In the genomic region with DNA sequence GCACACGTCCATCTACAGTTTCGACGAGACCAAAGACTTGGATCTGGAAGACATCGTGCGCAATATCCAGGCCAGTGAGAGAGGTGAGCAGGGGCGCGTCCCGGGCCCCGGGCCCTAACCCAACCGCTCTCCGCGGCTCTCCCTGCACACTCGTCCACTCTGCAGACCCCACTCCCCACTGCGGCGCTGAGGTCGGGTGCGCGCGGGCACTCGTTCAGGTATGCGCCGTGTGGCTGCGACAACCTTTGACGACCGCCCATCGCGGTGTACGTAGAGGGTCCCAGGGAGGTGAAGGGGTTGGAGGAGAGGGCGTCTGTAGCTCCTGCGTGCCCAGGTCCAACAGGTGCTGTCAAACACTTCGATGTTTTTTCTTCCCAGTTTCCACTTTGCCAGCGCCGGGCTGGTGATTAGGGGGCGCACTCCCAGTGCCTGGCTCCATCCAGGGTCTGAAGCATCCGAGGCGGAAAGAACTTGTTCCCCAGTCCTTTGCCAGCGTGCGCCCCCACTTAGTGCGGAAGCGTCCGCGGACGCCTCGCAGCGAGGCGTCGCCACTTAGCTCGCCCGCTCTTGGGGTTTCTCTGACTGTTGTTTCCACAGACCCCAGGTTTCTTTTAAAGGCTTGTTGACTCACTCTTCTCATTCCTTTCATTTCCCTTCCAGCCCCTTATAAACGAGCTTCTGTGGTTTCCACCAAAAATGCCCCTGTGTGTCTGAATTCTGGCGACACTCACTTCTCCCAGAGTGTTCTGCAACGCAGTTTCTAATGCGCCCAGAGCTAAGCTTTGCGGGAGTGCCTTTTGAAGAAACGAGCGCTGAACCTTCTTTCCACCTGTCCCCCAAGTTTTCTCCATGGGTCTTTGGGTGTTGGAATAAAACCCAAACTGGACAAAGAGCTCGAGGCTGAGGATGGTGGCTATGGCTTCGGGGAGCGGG, we compare ENCODE assay signal across 9 cellular contexts. TPM values are rescaled to one million over a fixed set of nuclear protein-coding genes. Genes with fewer than 3 reads are reported as not detected.
A peak's percentile ranks its signal among the peaks of the same experiment; 100 is the strongest.
DNase-seq lines count a peak whose midpoint lies in the region; ATAC-seq lines count a peak whose summit lies in the region.
"Had no signal": no experiment of that assay in that cellular context is flagged by ENCODE, and none has a peak within 500 bp of the region (broad histone marks: within the 10 kb centered on the region; RNA-seq: fewer than 3 reads in every experiment).

No MANE protein-coding gene starts in this region.

- peaks cover 71% of the 10 kb centered on the region for H3K27me3 Mint-ChIP-seq in dendritic cell treated with granulocyte-macrophage colony-stimulating factor and Interleukin-4, amounts not matched to agents 40 ng/mL and 50 ng/mL, for 4 days
- H3K27me3 Mint-ChIP-seq in naive thymus-derived CD4-positive, alpha-beta T cell: peaks cover 62 to 79% (median 66%) of the 10 kb centered on the region in 5 donors

- H3K4me3 ChIP-seq in naive thymus-derived CD4-positive, alpha-beta T cell (ENCODE audit: low read length): no peak overlapping the region
- H3K4me3 ChIP-seq: SK-N-MC had no signal

- CTCF ChIA-PET in naive thymus-derived CD4-positive, alpha-beta T cell (lab: Charles Lee): no interaction called here

- H3K9me3 ChIP-seq in naive thymus-derived CD4-positive, alpha-beta T cell (ENCODE audit: control insufficient read depth in 2 of 3, low read length in 3 of 3): no peaks in the 10 kb centered on the region

- intact Hi-C loops in dendritic cell treated with granulocyte-macrophage colony-stimulating factor and Interleukin-4, amounts not matched to agents 40 ng/mL and 50 ng/mL, for 4 days (cut with micrococcal nuclease): loop anchor here (10.0 kb wide), 1 partner anchor 542 kb away; no protein-coding TSS in a partner anchor
- intact Hi-C loops in naive thymus-derived CD4-positive, alpha-beta T cell (cut with micrococcal nuclease): loop anchor here in 1 of 2 donors (10.0 kb wide), 1 partner anchor 1222 kb away; the partner anchor contains the start of gene RXFP3

- DNase-seq in 8988T: peak; percentile 37
- DNase-seq in HCEC 1CT: peak; percentile 1
- DNase-seq in naive thymus-derived CD4-positive, alpha-beta T cell: no peak
- DNase-seq in DMS53 (lab: John Stamatoyannopoulos, UW): no peak
- no peak for DNase-seq in GOT3 (lab: John Stamatoyannopoulos, UW)

- H3K9me3 Mint-ChIP-seq in dendritic cell treated with granulocyte-macrophage colony-stimulating factor and Interleukin-4, amounts not matched to agents 40 ng/mL and 50 ng/mL, for 4 days: no peaks in the 10 kb centered on the region
- H3K9me3 Mint-ChIP-seq in naive thymus-derived CD4-positive, alpha-beta T cell: peaks cover 0 to 9% (median 3%) of the 10 kb centered on the region in 11 donors

- peaks cover 0 to 5% of the 10 kb centered on the region in 2 donors for H3K27me3 ChIP-seq in naive thymus-derived CD4-positive, alpha-beta T cell (ENCODE audit: control insufficient read depth in 2 of 2, insufficient read depth in 2 of 2, low read length in 2 of 2)

- no peak overlapping the region for H3K27ac ChIP-seq in naive thymus-derived CD4-positive, alpha-beta T cell (ENCODE audit: low read depth, low read length)
- H3K27ac ChIP-seq: SK-N-MC had no signal

- H3K4me3 Mint-ChIP-seq in dendritic cell treated with granulocyte-macrophage colony-stimulating factor and Interleukin-4, amounts not matched to agents 40 ng/mL and 50 ng/mL, for 4 days: peak overlapping the region; percentile 37
- peak overlapping the region in 9 of 10 donors; percentile 29 to 82 (median 63) for H3K4me3 Mint-ChIP-seq in naive thymus-derived CD4-positive, alpha-beta T cell

- peaks cover 57% of the 10 kb centered on the region for H3K4me1 Mint-ChIP-seq in dendritic cell treated with granulocyte-macrophage colony-stimulating factor and Interleukin-4, amounts not matched to agents 40 ng/mL and 50 ng/mL, for 4 days (ENCODE audit: low read depth)
- peaks cover 18 to 35% (median 28%) of the 10 kb centered on the region in 7 donors for H3K4me1 Mint-ChIP-seq in naive thymus-derived CD4-positive, alpha-beta T cell

- H3K36me3 Mint-ChIP-seq in dendritic cell treated with granulocyte-macrophage colony-stimulating factor and Interleukin-4, amounts not matched to agents 40 ng/mL and 50 ng/mL, for 4 days (ENCODE audit: low read depth): no peaks in the 10 kb centered on the region
- H3K36me3 Mint-ChIP-seq in naive thymus-derived CD4-positive, alpha-beta T cell: peaks cover 0 to 1% (median 0%) of the 10 kb centered on the region in 5 donors

- H3K4me1 ChIP-seq in naive thymus-derived CD4-positive, alpha-beta T cell (ENCODE audit: control insufficient read depth in 2 of 2, insufficient read depth in 2 of 2, low read length in 2 of 2): peaks cover 3 to 7% of the 10 kb centered on the region in 2 donors

- H3K27ac Mint-ChIP-seq in dendritic cell treated with granulocyte-macrophage colony-stimulating factor and Interleukin-4, amounts not matched to agents 40 ng/mL and 50 ng/mL, for 4 days: no peak overlapping the region
- H3K27ac Mint-ChIP-seq in naive thymus-derived CD4-positive, alpha-beta T cell: peak overlapping the region in 1 of 9 donors; percentile 71

- no peak for ATAC-seq in naive thymus-derived CD4-positive, alpha-beta T cell
- ATAC-seq in HG02610 (IDR thresholded peaks at IDR 0.05; ENCODE audit: unreplicated experiment): no peak
- no peak for ATAC-seq in GM18511 (IDR thresholded peaks at IDR 0.05; ENCODE audit: unreplicated experiment)

- H3K36me3 ChIP-seq in naive thymus-derived CD4-positive, alpha-beta T cell (ENCODE audit: control insufficient read depth in 2 of 3, insufficient read depth in 3 of 3, low read length in 3 of 3): no peaks in the 10 kb centered on the region

- POLR2A ChIA-PET in naive thymus-derived CD4-positive, alpha-beta T cell (lab: Charles Lee): no interaction called here

RNA-seq across cellular contexts. Expression of gene NPR3, which starts 1.6 kb away (rescaled TPM):
- 1 to 10 TPM in 1 of 5 experiments, under 1 TPM in 1, not detected in 3; 0.56 to 1.4 TPM for total RNA-seq in naive thymus-derived CD4-positive, alpha-beta T cell
- polyA plus RNA-seq in naive thymus-derived CD4-positive, alpha-beta T cell: not detected

Comparison
In these comparisons a context has a peak if more than half of its experiments do, and no peak if none do; other contexts are left out.
1. DNase-seq: peak in 8988T (single experiment) and HCEC 1CT (single experiment); none in naive thymus-derived CD4-positive, alpha-beta T cell (0 of 9), DMS53 (single experiment) and GOT3 (single experiment).